In genomic region chr2:11503354-11503927, GRCh38 we compare ENCODE assay signal across 34 cellular contexts. TPM values are rescaled to one million over a fixed set of nuclear protein-coding genes. Genes with fewer than 3 reads are reported as not detected.
"Had no signal": no experiment of that assay in that cellular context is flagged by ENCODE, and none has a peak within 500 bp of the region (broad histone marks: within the 10 kb centered on the region; RNA-seq: fewer than 3 reads in every experiment).

No MANE protein-coding gene starts in this region.

- H3K36me3 ChIP-seq: ascending aorta, Peyer's patch, SJSA1, WERI-Rb-1 had no signal

- H3K27me3 ChIP-seq: ascending aorta, Peyer's patch, SJSA1 had no signal

- H3K9me3 ChIP-seq: ascending aorta, Peyer's patch, SJSA1 had no signal

- ATAC-seq: activated CD8-positive, alpha-beta memory T cell treated with anti-CD3 and anti-CD28 coated beads, Interleukin-2, amount 10 ng/mL, durations not matched to agents 7 days and 5 days; activated naive CD8-positive, alpha-beta T cell treated with anti-CD3 and anti-CD28 coated beads, Interleukin-2, amount 50 U/mL, for 24 hours; PC-3 had no signal

- DNase-seq: activated CD4-positive, alpha-beta memory T cell treated with anti-CD3 and anti-CD28 coated beads, Interleukin-2, amount 10 ng/mL, durations not matched to agents 7 days and 5 days; activated CD4-positive, alpha-beta T cell treated with anti-CD3 and anti-CD28 coated beads for 1 hour; activated CD4-positive, alpha-beta T cell treated with anti-CD3 and anti-CD28 coated beads for 48 hours; activated CD4-positive, CD25-positive, alpha-beta regulatory T cell; activated CD8-positive, alpha-beta memory T cell treated with anti-CD3 and anti-CD28 coated beads for 24 hours; activated CD8-positive, alpha-beta memory T cell treated with anti-CD3 and anti-CD28 coated beads, Interleukin-2, amount 10 ng/mL, durations not matched to agents 7 days and 5 days; activated CD8-positive, alpha-beta memory T cell treated with anti-CD3 and anti-CD28 coated beads, Interleukin-2, amount 50 U/mL, for 48 hours; activated effector memory CD4-positive, alpha-beta T cell treated with Interleukin-2 at 50 U/mL for 16 hours; activated naive CD4-positive, alpha-beta T cell treated with anti-CD3 and anti-CD28 coated beads, Interleukin-2, amount 10 ng/mL, durations not matched to agents 7 days and 5 days; activated naive CD8-positive, alpha-beta T cell treated with anti-CD3 and anti-CD28 coated beads, Interleukin-2, amount 50 U/mL, for 24 hours; activated T-cell treated with anti-CD3 and anti-CD28 coated beads, Interleukin-2, amount 50 U/mL, for 48 hours; amygdala; Kasumi-1; MM.1S; MV-4-11; NCI-H1092; NCI-H1436 treated with DMSO at 0.1 percent for 48 hours; NCI-H1694 treated with DMSO at 0.1 percent for 48 hours; NCI-H2029; NCI-H345; NCI-H524 treated with DMSO at 0.1 percent for 48 hours; NCI-H774; NK-92 treated with Interleukin-12 subunit alpha and Interleukin-12 subunit beta, amount 100 ng/mL, for 24 hours; Peyer's patch; RPMI8226; SHP77 treated with DMSO at 0.1 percent for 48 hours; SW 1271; T-helper 1 cell; T-helper 2 cell; T-helper 9 cell; WERI-Rb-1 had no signal

- H3K4me3 ChIP-seq: ascending aorta, Peyer's patch, SJSA1 had no signal

- H3K27ac ChIP-seq: ascending aorta, Peyer's patch, SJSA1, WERI-Rb-1 had no signal

- H3K4me1 ChIP-seq: ascending aorta, Peyer's patch, SJSA1 had no signal

RNA-seq across cellular contexts. Expression of gene GREB1, which starts 30.4 kb away (rescaled TPM):
- total RNA-seq: SJSA1 had no signal
